Comparison of ENCODE assay signal across 1 cellular context in the genomic region with DNA sequence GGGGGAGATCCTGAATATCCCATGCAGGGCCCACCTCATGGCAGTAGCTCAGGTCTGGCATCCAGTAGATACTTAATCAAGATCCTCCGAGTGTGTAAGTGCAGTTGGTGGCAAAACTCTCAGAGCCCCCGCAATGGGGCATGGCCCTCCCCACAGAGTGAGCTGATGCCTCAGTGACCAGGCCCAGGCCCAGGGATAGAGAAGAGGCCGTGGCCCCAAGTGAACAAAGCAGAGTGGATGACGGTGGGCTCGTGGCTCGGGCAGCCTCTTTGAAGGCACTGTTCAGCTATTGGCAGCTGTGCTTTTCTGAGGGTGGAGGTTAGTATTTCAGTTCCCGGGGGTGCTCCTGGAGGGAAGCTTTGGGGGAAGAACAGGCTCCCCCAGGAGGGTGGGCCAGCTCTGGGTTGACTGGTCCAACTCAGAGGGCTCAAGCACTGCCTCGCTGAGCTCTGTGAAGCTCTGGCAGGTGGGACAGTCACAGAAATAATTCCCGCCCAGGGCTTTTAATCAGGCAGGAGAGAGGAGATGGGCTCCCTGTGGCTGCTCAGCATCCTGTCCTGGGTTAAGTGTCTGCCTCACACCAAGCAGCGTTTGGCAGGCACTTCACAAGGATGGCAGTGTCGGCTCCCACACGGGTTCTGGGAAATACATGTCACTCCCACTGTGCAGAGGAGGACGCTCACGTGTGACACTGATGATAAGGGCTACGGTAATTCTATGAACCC.
TF ChIP-seq lines count a peak whose summit lies in the region.

No MANE protein-coding gene starts in this region.

TF ChIP-seq in H1, 55 proteins besides CTCF, POLR2A, EP300 and RAD21:
- no peak for TF ChIP-seq TEAD4 (IDR thresholded peaks at IDR 0.05; ENCODE audit: low read depth, low read length)
- TF ChIP-seq, protein P1, sequence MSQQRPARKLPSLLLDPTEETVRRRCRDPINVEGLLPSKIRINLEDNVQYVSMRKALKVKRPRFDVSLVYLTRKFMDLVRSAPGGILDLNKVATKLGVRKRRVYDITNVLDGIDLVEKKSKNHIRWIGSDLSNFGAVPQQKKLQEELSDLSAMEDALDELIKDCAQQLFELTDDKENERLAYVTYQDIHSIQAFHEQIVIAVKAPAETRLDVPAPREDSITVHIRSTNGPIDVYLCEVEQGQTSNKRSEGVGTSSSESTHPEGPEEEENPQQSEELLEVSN (IDR thresholded peaks at IDR 0.05): peak; percentile 53
- no peak for TF ChIP-seq SIX5 (IDR thresholded peaks at IDR 0.05; ENCODE audit: low read depth, low read length)
